ENCODE assay signal across 1 cellular context in the genomic region with DNA sequence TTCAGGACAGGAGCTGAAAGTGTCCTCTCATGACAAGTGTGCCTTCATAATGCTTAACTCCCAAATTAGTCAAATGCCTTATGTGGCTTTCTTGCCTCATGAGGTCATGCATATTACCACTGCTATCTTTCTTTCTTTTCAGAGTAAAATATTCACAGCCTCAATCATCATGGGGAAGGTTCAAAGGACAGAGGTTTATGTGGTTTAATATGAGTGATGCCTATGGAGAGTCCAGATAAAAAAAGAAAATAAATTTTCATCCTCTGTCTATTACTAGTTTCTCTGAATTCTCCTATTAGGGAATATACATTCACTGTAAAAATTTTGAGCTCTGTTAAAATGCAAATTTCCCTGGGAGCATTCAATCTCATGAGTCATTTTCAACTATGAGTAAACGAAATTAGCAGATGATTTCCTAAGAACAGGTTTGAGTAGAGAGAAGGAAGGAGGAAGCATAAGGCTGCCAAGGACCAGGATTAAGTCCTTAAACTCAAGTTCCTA.
TF ChIP-seq lines count a peak whose summit lies in the region.

No MANE protein-coding gene starts in this region.

TF ChIP-seq in SK-N-SH, 30 proteins besides CTCF, POLR2A, EP300 and RAD21 (continued from another document):
- TF ChIP-seq, protein P1, sequence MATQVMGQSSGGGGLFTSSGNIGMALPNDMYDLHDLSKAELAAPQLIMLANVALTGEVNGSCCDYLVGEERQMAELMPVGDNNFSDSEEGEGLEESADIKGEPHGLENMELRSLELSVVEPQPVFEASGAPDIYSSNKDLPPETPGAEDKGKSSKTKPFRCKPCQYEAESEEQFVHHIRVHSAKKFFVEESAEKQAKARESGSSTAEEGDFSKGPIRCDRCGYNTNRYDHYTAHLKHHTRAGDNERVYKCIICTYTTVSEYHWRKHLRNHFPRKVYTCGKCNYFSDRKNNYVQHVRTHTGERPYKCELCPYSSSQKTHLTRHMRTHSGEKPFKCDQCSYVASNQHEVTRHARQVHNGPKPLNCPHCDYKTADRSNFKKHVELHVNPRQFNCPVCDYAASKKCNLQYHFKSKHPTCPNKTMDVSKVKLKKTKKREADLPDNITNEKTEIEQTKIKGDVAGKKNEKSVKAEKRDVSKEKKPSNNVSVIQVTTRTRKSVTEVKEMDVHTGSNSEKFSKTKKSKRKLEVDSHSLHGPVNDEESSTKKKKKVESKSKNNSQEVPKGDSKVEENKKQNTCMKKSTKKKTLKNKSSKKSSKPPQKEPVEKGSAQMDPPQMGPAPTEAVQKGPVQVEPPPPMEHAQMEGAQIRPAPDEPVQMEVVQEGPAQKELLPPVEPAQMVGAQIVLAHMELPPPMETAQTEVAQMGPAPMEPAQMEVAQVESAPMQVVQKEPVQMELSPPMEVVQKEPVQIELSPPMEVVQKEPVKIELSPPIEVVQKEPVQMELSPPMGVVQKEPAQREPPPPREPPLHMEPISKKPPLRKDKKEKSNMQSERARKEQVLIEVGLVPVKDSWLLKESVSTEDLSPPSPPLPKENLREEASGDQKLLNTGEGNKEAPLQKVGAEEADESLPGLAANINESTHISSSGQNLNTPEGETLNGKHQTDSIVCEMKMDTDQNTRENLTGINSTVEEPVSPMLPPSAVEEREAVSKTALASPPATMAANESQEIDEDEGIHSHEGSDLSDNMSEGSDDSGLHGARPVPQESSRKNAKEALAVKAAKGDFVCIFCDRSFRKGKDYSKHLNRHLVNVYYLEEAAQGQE (IDR thresholded peaks at IDR 0.05; ENCODE audit: low read depth, low read length): no peak
- no peak for TF ChIP-seq JUND (IDR thresholded peaks at IDR 0.05)
- TF ChIP-seq RXRA (IDR thresholded peaks at IDR 0.05; ENCODE audit: borderline replicate concordance, low read depth): no peak
- no peak for TF ChIP-seq GATA2 (CRISPR knock-in tag; IDR thresholded peaks at IDR 0.05)
- TF ChIP-seq USF1 (IDR thresholded peaks at IDR 0.05; ENCODE audit: borderline replicate concordance, low read depth): no peak
- TF ChIP-seq EZH2phosphoT487 (IDR thresholded peaks at IDR 0.05; ENCODE audit: borderline replicate concordance, low read depth): no peak
- TF ChIP-seq FOSL2 (IDR thresholded peaks at IDR 0.05; ENCODE audit: borderline replicate concordance, low read depth): no peak
TF ChIP-seq in SK-N-SH: peak in this region for 0.
